ENCODE assay signal across 26 cellular contexts in genomic region chr13:55403887-55404487, GRCh38.
A peak's percentile ranks its signal among the peaks of the same experiment; 100 is the strongest.
DNase-seq lines count a peak whose midpoint lies in the region; FAIRE-seq and TF ChIP-seq lines count a peak whose summit lies in the region.
"Had no signal": no experiment of that assay in that cellular context is flagged by ENCODE, and none has a peak within 500 bp of the region (broad histone marks: within the 10 kb centered on the region; RNA-seq: fewer than 3 reads in every experiment).

No MANE protein-coding gene starts in this region.

- no peak for TF ChIP-seq POLR2A in H54 (IDR thresholded peaks at IDR 0.05; ENCODE audit: low read depth, low read length)

- H3K23me2 ChIP-seq in H9 (ENCODE audit: insufficient read length, low read depth, low read length, poor library complexity, severe bottlenecking): no peaks in the 10 kb centered on the region

- H3K79me1 ChIP-seq in H9 (ENCODE audit: insufficient read depth, low read depth, low read length, poor library complexity, severe bottlenecking): no peaks in the 10 kb centered on the region

- H3K4ac ChIP-seq in H9 (ENCODE audit: low read depth, low read length): no peak overlapping the region

- no peak overlapping the region for H3K23ac ChIP-seq in H9 (ENCODE audit: insufficient read length, low read depth, low read length)

- H3K4me1 ChIP-seq in H9 (ENCODE audit: insufficient read depth, low read length): no peaks in the 10 kb centered on the region
- H3K4me1 ChIP-seq in endodermal cell (ENCODE audit: control insufficient read depth, insufficient read depth, low read length): no peaks in the 10 kb centered on the region
- H3K4me1 ChIP-seq: BE2C, BLaER1 had no signal

- no peak overlapping the region for H2BK5ac ChIP-seq in H9 (ENCODE audit: insufficient read length, low read length)

- H3K36me3 Mint-ChIP-seq in H9 (ENCODE audit: insufficient read depth in 1 of 3, low read depth in 3 of 3): no peaks in the 10 kb centered on the region
- H3K36me3 Mint-ChIP-seq in endodermal cell (ENCODE audit: low read depth): no peaks in the 10 kb centered on the region
- H3K36me3 Mint-ChIP-seq in progenitor cell of endocrine pancreas (ENCODE audit: insufficient read depth): no peaks in the 10 kb centered on the region
- H3K36me3 Mint-ChIP-seq: CD14-positive monocyte; CD4-positive, alpha-beta memory T cell; CD4-positive, CD25-positive, alpha-beta regulatory T cell; CD8-positive, alpha-beta memory T cell had no signal

- H4K20me1 ChIP-seq in H9 (ENCODE audit: control insufficient read depth, insufficient read depth, insufficient read length): no peaks in the 10 kb centered on the region
- H4K20me1 ChIP-seq: BLaER1 had no signal

- no peak overlapping the region for H2BK15ac ChIP-seq in H9 (ENCODE audit: low read depth, low read length)

- no peak overlapping the region for H2BK12ac ChIP-seq in H9 (ENCODE audit: insufficient read length, low read depth, low read length)

- no peaks in the 10 kb centered on the region for H3K36me3 ChIP-seq in endodermal cell (ENCODE audit: control insufficient read depth, insufficient read depth, low read length)
- H3K36me3 ChIP-seq: BE2C, BLaER1 had no signal

- no peak overlapping the region for H3K4me3 Mint-ChIP-seq in H9
- no peak overlapping the region for H3K4me3 Mint-ChIP-seq in endodermal cell
- H3K4me3 Mint-ChIP-seq in progenitor cell of endocrine pancreas (ENCODE audit: low read depth): no peak overlapping the region
- H3K4me3 Mint-ChIP-seq: CD14-positive monocyte; CD4-positive, alpha-beta memory T cell; CD4-positive, CD25-positive, alpha-beta regulatory T cell; CD8-positive, alpha-beta memory T cell had no signal

- FAIRE-seq in H54 (lab: Jason Lieb, UNC) (no peak), RCC 7860 (lab: Jason Lieb, UNC) (no peak)
- FAIRE-seq: GM12878, GM12892, GM18507 had no signal

- H2AK5ac ChIP-seq in H9 (ENCODE audit: insufficient read length, low read length): no peak overlapping the region

- H4K5ac ChIP-seq in H9 (ENCODE audit: insufficient read length, low read depth, low read length): no peak overlapping the region

- H3K18ac ChIP-seq in H9 (ENCODE audit: insufficient read length, low read depth, low read length): no peak overlapping the region

- no peak overlapping the region for H4K91ac ChIP-seq in H9 (ENCODE audit: insufficient read length, low read depth, low read length)

- H3K79me2 ChIP-seq in H9 (ENCODE audit: insufficient read depth, low read length): no peaks in the 10 kb centered on the region

- no peak overlapping the region for H2AFZ ChIP-seq in H9 (ENCODE audit: low read length)

- H3K9me3 Mint-ChIP-seq in H9 (no peaks in the 10 kb centered on the region), endodermal cell (no peaks in the 10 kb centered on the region), progenitor cell of endocrine pancreas (ENCODE audit: low read depth) (no peaks in the 10 kb centered on the region)

- no peak overlapping the region for H2BK120ac ChIP-seq in H9 (ENCODE audit: low read depth, low read length, poor library complexity, severe bottlenecking)

- no peak overlapping the region for H3K14ac ChIP-seq in H9 (ENCODE audit: insufficient read depth, low read length)

- no peaks in the 10 kb centered on the region for H3K27me3 ChIP-seq in H9 (ENCODE audit: insufficient read depth, low read length)
- no peaks in the 10 kb centered on the region for H3K27me3 ChIP-seq in endodermal cell (ENCODE audit: control insufficient read depth, insufficient read depth, low read length, poor library complexity, severe bottlenecking)
- H3K27me3 ChIP-seq: BE2C, BLaER1 had no signal

- H3K9ac ChIP-seq in H9 (ENCODE audit: extremely low read depth, insufficient read length, low read length): no peak overlapping the region
- H3K9ac ChIP-seq in endodermal cell (ENCODE audit: extremely low read depth, low read length, poor library complexity, severe bottlenecking): no peak overlapping the region
- H3K9ac ChIP-seq: BLaER1 had no signal

- H3K4me2 ChIP-seq in H9 (ENCODE audit: insufficient read depth, insufficient read length, low read length): no peak overlapping the region
- H3K4me2 ChIP-seq: BLaER1 had no signal

- H3K27me3 Mint-ChIP-seq in H9 (ENCODE audit: low read depth) (no peaks in the 10 kb centered on the region), endodermal cell (ENCODE audit: insufficient read depth) (no peaks in the 10 kb centered on the region), progenitor cell of endocrine pancreas (no peaks in the 10 kb centered on the region)
- H3K27me3 Mint-ChIP-seq: CD4-positive, alpha-beta memory T cell; CD4-positive, CD25-positive, alpha-beta regulatory T cell; CD8-positive, alpha-beta memory T cell had no signal

- H3T11ph ChIP-seq in H9 (ENCODE audit: low read length): no peak overlapping the region

- no peak overlapping the region for H3K56ac ChIP-seq in H9 (ENCODE audit: insufficient read length, low read depth, low read length)

- no peak for DNase-seq in H9
- DNase-seq in endodermal cell: no peak
- DNase-seq in progenitor cell of endocrine pancreas (ENCODE audit: low spot score, unreplicated experiment): no peak
- no peak for DNase-seq in MV-4-11 (lab: John Stamatoyannopoulos, UW)
- no peak for DNase-seq in H54 (ENCODE audit: insufficient read length, low spot score)
- DNase-seq in RCC 7860 (ENCODE audit: low spot score): no peak
- DNase-seq: 8988T; ACHN; BE2C; C1 segment of cervical spinal cord; CD4-positive, alpha-beta memory T cell; CD4-positive, CD25-positive, alpha-beta regulatory T cell; CD8-positive, alpha-beta memory T cell; COR-L47; DMS 273 treated with DMSO at 0.1 percent for 48 hours; DMS153; DMS53; DMS79; DND-41; EL; GDM1 had no signal

- H3K4me1 Mint-ChIP-seq in H9: peaks cover 10 to 16% of the 10 kb centered on the region in 2 experiments
- H3K4me1 Mint-ChIP-seq in endodermal cell: peaks cover 12% of the 10 kb centered on the region
- peaks cover 1% of the 10 kb centered on the region for H3K4me1 Mint-ChIP-seq in progenitor cell of endocrine pancreas (ENCODE audit: low read depth)
- H3K4me1 Mint-ChIP-seq: CD14-positive monocyte; CD4-positive, alpha-beta memory T cell; CD4-positive, CD25-positive, alpha-beta regulatory T cell; CD8-positive, alpha-beta memory T cell had no signal

- H2BK20ac ChIP-seq in H9 (ENCODE audit: low read depth, low read length, poor library complexity, severe bottlenecking): no peak overlapping the region

- H3K9me3 ChIP-seq in H9 (ENCODE audit: control insufficient read depth, low read depth, low read length) (no peaks in the 10 kb centered on the region), endodermal cell (ENCODE audit: control insufficient read depth, low read length) (no peaks in the 10 kb centered on the region)
- H3K9me3 ChIP-seq: BE2C, BLaER1 had no signal

- no peak overlapping the region for H3K27ac ChIP-seq in H9 (ENCODE audit: insufficient read length, low read depth, low read length)
- H3K27ac ChIP-seq in endodermal cell (ENCODE audit: low read depth, low read length): no peak overlapping the region
- H3K27ac ChIP-seq: BLaER1 had no signal

- TF ChIP-seq CTCF in H9 (conservative IDR thresholded peaks at IDR 0.05): no peak
- no peak for TF ChIP-seq CTCF in endodermal cell (conservative IDR thresholded peaks at IDR 0.05)
- TF ChIP-seq CTCF in progenitor cell of endocrine pancreas (IDR thresholded peaks at IDR 0.05; ENCODE audit: unreplicated experiment): no peak

- H4K8ac ChIP-seq in H9 (replicated peaks; ENCODE audit: insufficient read length, low read depth, low read length): no peak overlapping the region

- no peak overlapping the region for H3K4me3 ChIP-seq in endodermal cell (ENCODE audit: low read length)
- H3K4me3 ChIP-seq: BLaER1, GM12878 had no signal

- H3K27ac Mint-ChIP-seq in H9 (peak overlapping the region in 2 of 3 experiments; percentile 76 to 78; a peak in 4 of 7 replicates), endodermal cell (peak overlapping the region; percentile 45), progenitor cell of endocrine pancreas (peak overlapping the region; percentile 84)
- H3K27ac Mint-ChIP-seq: CD14-positive monocyte; CD4-positive, alpha-beta memory T cell; CD4-positive, CD25-positive, alpha-beta regulatory T cell; CD8-positive, alpha-beta memory T cell had no signal
